13 cellular contexts compared by ENCODE assay signal in the genomic region with DNA sequence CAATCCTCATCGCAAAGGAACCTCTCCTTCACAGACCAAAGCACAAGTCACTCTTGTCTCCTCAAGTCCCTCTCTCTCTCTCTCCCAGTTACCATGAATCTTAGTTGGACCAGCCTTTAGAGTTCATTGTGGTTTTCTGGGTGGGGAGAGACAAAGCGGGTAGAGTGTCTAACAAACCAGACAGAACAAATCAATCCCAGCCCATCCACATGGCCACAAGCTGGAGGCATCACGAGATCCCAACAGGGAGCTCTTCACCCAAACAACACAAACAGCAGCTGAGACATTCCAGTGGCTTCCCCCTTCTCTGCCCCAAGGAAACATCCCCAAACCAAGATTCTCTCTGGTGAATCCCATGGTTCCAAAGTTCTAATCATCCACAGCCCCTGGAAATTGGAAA. TPM values are rescaled to one million over a fixed set of nuclear protein-coding genes. Genes with fewer than 3 reads are reported as not detected.
DNase-seq lines count a peak whose midpoint lies in the region; ATAC-seq and TF ChIP-seq lines count a peak whose summit lies in the region.
"Had no signal": no experiment of that assay in that cellular context is flagged by ENCODE, and none has a peak within 500 bp of the region (broad histone marks: within the 10 kb centered on the region; RNA-seq: fewer than 3 reads in every experiment).

No MANE protein-coding gene starts in this region.

- H3K4me1 Mint-ChIP-seq in Calu3 (ENCODE audit: low read depth, unreplicated experiment), result peaks cover 80% of the 10 kb centered on the region
- H3K4me1 Mint-ChIP-seq: IgD-negative memory B cell had no signal

- 77% methylated on average over 3 of the region's 3 CpGs for WGBS in esophagus muscularis mucosa
- 81 to 100% methylated on average over 3 of the region's 3 CpGs for WGBS in thyroid gland, 2 donors

- no peak for TF ChIP-seq POLR2A in esophagus muscularis mucosa (IDR thresholded peaks at IDR 0.05; ENCODE audit: low read depth)
- TF ChIP-seq POLR2A in thyroid gland (IDR thresholded peaks at IDR 0.05), result no peak

- H3K9me3 Mint-ChIP-seq in Calu3 (ENCODE audit: low read depth, unreplicated experiment), result no peaks in the 10 kb centered on the region
- H3K9me3 Mint-ChIP-seq: activated CD4-positive, alpha-beta T cell treated with anti-CD3 and anti-CD28 coated beads, Interleukin-2, amount 10 ng/mL, durations not matched to agents 24 days and 14 days; IgD-negative memory B cell had no signal

- no peak overlapping the region for H3K27ac ChIP-seq in BLaER1
- H3K27ac ChIP-seq in esophagus muscularis mucosa (replicated peaks in 1 of 4), result peak overlapping the region; percentile 90 to 98 (median 97)
- peak overlapping the region; percentile 86 for H3K27ac ChIP-seq in rectal smooth muscle tissue (ENCODE audit: low read depth, low read length)
- peak overlapping the region in 1 of 3 donors; percentile 11 for H3K27ac ChIP-seq in thyroid gland
- H3K27ac ChIP-seq: ovary had no signal

- peaks cover 75% of the 10 kb centered on the region for H3K4me1 ChIP-seq in BLaER1
- H3K4me1 ChIP-seq in esophagus muscularis mucosa, result peaks cover 85 to 100% (median 99%) of the 10 kb centered on the region in 4 donors
- peaks cover 64% of the 10 kb centered on the region for H3K4me1 ChIP-seq in rectal smooth muscle tissue (ENCODE audit: control insufficient read depth, insufficient read depth, low read length)
- H3K4me1 ChIP-seq in thyroid gland, result peaks cover 4 to 45% of the 10 kb centered on the region in 2 donors

- H3K27me3 ChIP-seq in BLaER1 (no peaks in the 10 kb centered on the region), esophagus muscularis mucosa (no peaks in the 10 kb centered on the region), rectal smooth muscle tissue (ENCODE audit: control insufficient read depth, insufficient read depth, low read length) (no peaks in the 10 kb centered on the region), thyroid gland (no peaks in the 10 kb centered on the region)
- H3K27me3 ChIP-seq: ovary had no signal

- no peaks in the 10 kb centered on the region for H3K27me3 Mint-ChIP-seq in Calu3 (ENCODE audit: unreplicated experiment)
- H3K27me3 Mint-ChIP-seq: activated CD4-positive, alpha-beta T cell treated with anti-CD3 and anti-CD28 coated beads, Interleukin-2, amount 10 ng/mL, durations not matched to agents 24 days and 14 days had no signal

- H3K9ac ChIP-seq in BLaER1, result no peak overlapping the region
- H3K9ac ChIP-seq in rectal smooth muscle tissue (ENCODE audit: low read length), result no peak overlapping the region

- no peak for ATAC-seq in HG03442 (IDR thresholded peaks at IDR 0.05; ENCODE audit: unreplicated experiment)

- no peak overlapping the region for H3K27ac Mint-ChIP-seq in Calu3 (ENCODE audit: unreplicated experiment)
- H3K27ac Mint-ChIP-seq: activated CD4-positive, alpha-beta T cell treated with anti-CD3 and anti-CD28 coated beads, Interleukin-2, amount 10 ng/mL, durations not matched to agents 24 days and 14 days had no signal

- TF ChIP-seq EP300 in esophagus muscularis mucosa (IDR thresholded peaks at IDR 0.05), result no peak

- H3K36me3 ChIP-seq in BLaER1, result peaks cover 10% of the 10 kb centered on the region
- H3K36me3 ChIP-seq in esophagus muscularis mucosa, result peaks cover 0 to 12% (median 8%) of the 10 kb centered on the region in 4 donors
- H3K36me3 ChIP-seq in rectal smooth muscle tissue (ENCODE audit: control insufficient read depth, insufficient read depth, low read length), result peaks cover 6% of the 10 kb centered on the region
- H3K36me3 ChIP-seq in thyroid gland, result no peaks in the 10 kb centered on the region
- H3K36me3 ChIP-seq: left ventricle myocardium inferior, ovary had no signal

- no peak overlapping the region for H3K4me3 Mint-ChIP-seq in Calu3 (ENCODE audit: low read depth, unreplicated experiment)
- H3K4me3 Mint-ChIP-seq: activated CD4-positive, alpha-beta T cell treated with anti-CD3 and anti-CD28 coated beads, Interleukin-2, amount 10 ng/mL, durations not matched to agents 24 days and 14 days; IgD-negative memory B cell had no signal

- CTCF ChIA-PET in Calu3 (lab: Charles Lee), result interaction anchor here (1.6 to 2.6 kb wide), 2 partner anchors 17 to 21 kb away, joined by 3 to 9 read pairs; no protein-coding TSS in a partner anchor

- H3K4me2 ChIP-seq in BLaER1, result peak overlapping the region; percentile 43

- BruUV-seq in Calu3 (replicated peaks; lab: Mats Ljungman, UMichigan), result no TSS peak

- peaks cover 46% of the 10 kb centered on the region for H4K20me1 ChIP-seq in BLaER1

- TF ChIP-seq CTCF in esophagus muscularis mucosa (IDR thresholded peaks at IDR 0.05) (no peak), thyroid gland (IDR thresholded peaks at IDR 0.05) (no peak), Calu3 (IDR thresholded peaks at IDR 0.05; ENCODE audit: unreplicated experiment) (no peak)

- intact Hi-C loops in esophagus muscularis mucosa (cut with DNase I) (no loop called here), thyroid gland (cut with DNase I) (no loop called here), Calu3 (cut with micrococcal nuclease; ENCODE audit: unreplicated experiment) (no loop called here)

- H3K9me3 ChIP-seq in BLaER1, result no peaks in the 10 kb centered on the region
- no peaks in the 10 kb centered on the region for H3K9me3 ChIP-seq in esophagus muscularis mucosa
- H3K9me3 ChIP-seq in thyroid gland, result no peaks in the 10 kb centered on the region
- H3K9me3 ChIP-seq: left ventricle myocardium inferior, ovary had no signal

- H3K36me3 Mint-ChIP-seq in Calu3 (ENCODE audit: insufficient read depth, unreplicated experiment), result peaks cover 44% of the 10 kb centered on the region

- H3K4me3 ChIP-seq in BLaER1 (no peak overlapping the region), esophagus muscularis mucosa (no peak overlapping the region), rectal smooth muscle tissue (ENCODE audit: low read length) (no peak overlapping the region), thyroid gland (replicated peaks in 1 of 3) (no peak overlapping the region)
- H3K4me3 ChIP-seq: left ventricle myocardium inferior, ovary had no signal

- peak; percentile 92 for DNase-seq in RPMI7951 (ENCODE audit: low read depth)
- no peak for DNase-seq in esophagus muscularis mucosa (ENCODE audit: extremely low spot score)
- DNase-seq in thyroid gland, result no peak
- no peak for DNase-seq in NCI-H1105 treated with DMSO at 0.1 percent for 48 hours (lab: John Stamatoyannopoulos, UW)
- DNase-seq in Calu3, result no peak
- DNase-seq: activated CD4-positive, alpha-beta T cell treated with anti-CD3 and anti-CD28 coated beads, Interleukin-2, amount 10 ng/mL, durations not matched to agents 24 days and 14 days; activated gamma-delta T cell treated with Interleukin-2 at 50 U/mL for 16 hours; left ventricle myocardium inferior; ovary had no signal

RNA-seq across cellular contexts. Expression of a gene that starts 22.4 kb away (rescaled TPM):
- 228 and 231 TPM in 2 replicates for total RNA-seq in RPMI7951 (2014; rRNA removed; shearing (Covaris generic))
- total RNA-seq in esophagus muscularis mucosa (1,000 to 10,000 TPM in 3 of 4 donors, 100 to 1,000 TPM in 1; 958 to 2,110 (median 1,439) TPM), thyroid gland (10 to 100 TPM; 48.1 to 90.4 (median 64.8) TPM), Calu3 (2022) (246 and 326 TPM in 2 replicates)
